Comparison of ENCODE assay signal across 20 cellular contexts in genomic region chr3:141229132-141229531, GRCh38. TPM values are rescaled to one million over a fixed set of nuclear protein-coding genes. Genes with fewer than 3 reads are reported as not detected.
DNase-seq lines count a peak whose midpoint lies in the region; ATAC-seq, FAIRE-seq and TF ChIP-seq lines count a peak whose summit lies in the region.
"Had no signal": no experiment of that assay in that cellular context is flagged by ENCODE, and none has a peak within 500 bp of the region (broad histone marks: within the 10 kb centered on the region; RNA-seq: fewer than 3 reads in every experiment).

No MANE protein-coding gene starts in this region.

- CTCF ChIA-PET in K562 (lab: Yijun Ruan, JAX; ENCODE audit: low intra/inter-chr PET ratio) = no interaction called here
- CTCF ChIA-PET in activated CD4-positive, alpha-beta memory T cell treated with anti-CD3 and anti-CD28 coated beads for 36 hours (lab: Charles Lee) = no interaction called here

- H3K4me2 ChIP-seq in BLaER1 treated with 17β-estradiol and CSF1 and Interleukin-3, amounts not matched to agents 10 nM and 100 nM = peak overlapping the region in 8 of 11 experiments; percentile 7 to 97 (median 94); a peak in 10 of 22 replicates
- no peak overlapping the region for H3K4me2 ChIP-seq in K562 (ENCODE audit: insufficient read depth, low read length)

- no peaks in the 10 kb centered on the region for H3K9me1 ChIP-seq in K562 (ENCODE audit: control insufficient read depth, insufficient read depth, low read length)

- no peaks in the 10 kb centered on the region for H3K27me3 Mint-ChIP-seq in activated CD4-positive, alpha-beta memory T cell treated with anti-CD3 and anti-CD28 coated beads for 36 hours

- 0 out of 2 replicates have a peak overlapping the region, but pooled peaks have one; percentile 6 for H2AFZ ChIP-seq in K562 (ENCODE audit: low read depth, low read length)

- ATAC-seq in K562 (no peak), GM18868 (IDR thresholded peaks at IDR 0.05; ENCODE audit: unreplicated experiment) (no peak)
- ATAC-seq: activated CD4-positive, CD25-positive, alpha-beta regulatory T cell treated with anti-CD3 and anti-CD28 coated beads, Interleukin-2, amount 50 U/mL, for 24 hours; heart left ventricle; upper lobe of right lung had no signal

- POLR2A ChIA-PET in K562 (lab: Yijun Ruan, JAX) = interaction anchor here (0.9 to 1.4 kb wide), 2 partner anchors 12 to 258 kb away, joined by 3 to 5 read pairs; no protein-coding TSS in a partner anchor
- POLR2A ChIA-PET in activated CD4-positive, alpha-beta memory T cell treated with anti-CD3 and anti-CD28 coated beads for 36 hours (lab: Charles Lee) = no interaction called here

- H3K4me3 ChIP-seq in BLaER1 treated with 17β-estradiol and CSF1 and Interleukin-3, amounts not matched to agents 10 nM and 100 nM = no peak overlapping the region
- no peak overlapping the region for H3K4me3 ChIP-seq in K562
- H3K4me3 ChIP-seq: esophagus squamous epithelium, heart left ventricle, upper lobe of right lung had no signal

- H3K27ac Mint-ChIP-seq in activated CD4-positive, alpha-beta memory T cell treated with anti-CD3 and anti-CD28 coated beads for 36 hours = no peak overlapping the region
- H3K27ac Mint-ChIP-seq: H9 had no signal

- no peaks in the 10 kb centered on the region for H3K36me3 ChIP-seq in BLaER1 treated with 17β-estradiol and CSF1 and Interleukin-3, amounts not matched to agents 10 nM and 100 nM
- no peaks in the 10 kb centered on the region for H3K36me3 ChIP-seq in K562 (ENCODE audit: control insufficient read depth, insufficient read depth, low read length)
- H3K36me3 ChIP-seq: esophagus squamous epithelium, heart left ventricle, upper lobe of right lung had no signal

- peaks cover 0 to 18% (median 10%) of the 10 kb centered on the region in 11 experiments; a peak in 17 of 22 replicates for H3K9me3 ChIP-seq in BLaER1 treated with 17β-estradiol and CSF1 and Interleukin-3, amounts not matched to agents 10 nM and 100 nM (replicated peaks in 1 of 11)
- no peaks in the 10 kb centered on the region for H3K9me3 ChIP-seq in K562 (replicated peaks; ENCODE audit: control insufficient read depth, insufficient read depth, low read depth, low read length)
- H3K9me3 ChIP-seq: esophagus squamous epithelium, upper lobe of right lung had no signal

- TF ChIP-seq CTCF in K562 (IDR thresholded peaks at IDR 0.05 in 2 of 3, conservative IDR thresholded peaks at IDR 0.05 in 1 of 3; ENCODE audit: insufficient read depth in 2 of 3, low read depth in 1 of 3, low read length in 3 of 3) = no peak

- no peak overlapping the region for H3K4me3 Mint-ChIP-seq in activated CD4-positive, alpha-beta memory T cell treated with anti-CD3 and anti-CD28 coated beads for 36 hours
- H3K4me3 Mint-ChIP-seq: activated naive CD8-positive, alpha-beta T cell treated with anti-CD3 and anti-CD28 coated beads, Interleukin-2, amount 10 ng/mL, durations not matched to agents 7 days and 5 days had no signal

- WGBS in K562 (ENCODE audit: insufficient coverage, low coverage, missing lambda C conversion rate) = 5% methylated on average over 3 of the region's 3 CpGs

- no peaks in the 10 kb centered on the region; a peak in 2 of 22 replicates for H4K20me1 ChIP-seq in BLaER1 treated with 17β-estradiol and CSF1 and Interleukin-3, amounts not matched to agents 10 nM and 100 nM
- peaks cover 1% of the 10 kb centered on the region; the same call in 1 of the 2 replicates for H4K20me1 ChIP-seq in K562 (replicated peaks; ENCODE audit: control insufficient read depth, insufficient read depth, low read length)

- no peak overlapping the region for H3K27ac ChIP-seq in BLaER1 treated with 17β-estradiol and CSF1 and Interleukin-3, amounts not matched to agents 10 nM and 100 nM
- no peak overlapping the region for H3K27ac ChIP-seq in K562 (ENCODE audit: extremely low read depth, low read depth, low read length)
- H3K27ac ChIP-seq: esophagus squamous epithelium, heart left ventricle, upper lobe of right lung had no signal

- peaks cover 0 to 12% (median 9%) of the 10 kb centered on the region in 11 experiments; a peak in 12 of 22 replicates for H3K27me3 ChIP-seq in BLaER1 treated with 17β-estradiol and CSF1 and Interleukin-3, amounts not matched to agents 10 nM and 100 nM
- H3K27me3 ChIP-seq in K562 (ENCODE audit: control insufficient read depth in 2 of 2, insufficient read depth in 2 of 2, low read length in 2 of 2) = peaks cover 11 to 26% of the 10 kb centered on the region in 2 experiments; a peak in 4 of 5 replicates
- H3K27me3 ChIP-seq: esophagus squamous epithelium, heart left ventricle, upper lobe of right lung had no signal

- intact Hi-C loops in K562 (cut with micrococcal nuclease) = no loop called here
- intact Hi-C loops in activated CD4-positive, alpha-beta memory T cell treated with anti-CD3 and anti-CD28 coated beads for 36 hours (cut with micrococcal nuclease) = no loop called here

- TF ChIP-seq RAD21 in K562 (CRISPR knock-in tag; conservative IDR thresholded peaks at IDR 0.05 in 1 of 2, IDR thresholded peaks at IDR 0.05 in 1 of 2) = no peak

- H3K9me3 Mint-ChIP-seq in activated CD4-positive, alpha-beta memory T cell treated with anti-CD3 and anti-CD28 coated beads for 36 hours = no peaks in the 10 kb centered on the region

- no peaks in the 10 kb centered on the region for H3K36me3 Mint-ChIP-seq in activated CD4-positive, alpha-beta memory T cell treated with anti-CD3 and anti-CD28 coated beads for 36 hours

- H3K4me1 ChIP-seq in BLaER1 treated with 17β-estradiol and CSF1 and Interleukin-3, amounts not matched to agents 10 nM and 100 nM = peaks cover 20 to 56% (median 44%) of the 10 kb centered on the region in 10 experiments
- H3K4me1 ChIP-seq in K562 (replicated peaks in 1 of 2; ENCODE audit: control insufficient read depth in 2 of 2, insufficient read depth in 2 of 2, low read length in 2 of 2) = peaks cover 7 to 21% of the 10 kb centered on the region in 2 experiments

- H3K79me2 ChIP-seq in K562 (ENCODE audit: control insufficient read depth, insufficient read depth, low read length) = no peaks in the 10 kb centered on the region

- TF ChIP-seq POLR2A in K562 (conservative IDR thresholded peaks at IDR 0.05) = no peak

- FAIRE-seq in K562 (lab: Jason Lieb, UNC) = no peak
- FAIRE-seq: HTR-8/SVneo had no signal

- H3K4me1 Mint-ChIP-seq in activated CD4-positive, alpha-beta memory T cell treated with anti-CD3 and anti-CD28 coated beads for 36 hours (ENCODE audit: low read depth) = peaks cover 22% of the 10 kb centered on the region

- BruUV-seq in K562 (replicated peaks; lab: Mats Ljungman, UMichigan) = no TSS peak

- DNase-seq in DMS53 (lab: John Stamatoyannopoulos, UW) (peak; percentile 59), DMS53 treated with DMSO at 0.1 percent for 48 hours (lab: John Stamatoyannopoulos, UW; ENCODE audit: unreplicated experiment) (no peak), NCI-H146 treated with DMSO at 0.1 percent for 48 hours (lab: John Stamatoyannopoulos, UW; ENCODE audit: unreplicated experiment) (peak; percentile 71), K562 (ENCODE audit: extremely low read depth in 1 of 4, low spot score in 3 of 4) (no peak), foreskin melanocyte (no peak)
- DNase-seq in activated CD4-positive, alpha-beta memory T cell treated with anti-CD3 and anti-CD28 coated beads for 36 hours = no peak
- DNase-seq: activated CD8-positive, alpha-beta memory T cell treated with anti-CD3 and anti-CD28 coated beads, Interleukin-2, amount 50 U/mL, for 48 hours; activated naive CD8-positive, alpha-beta T cell treated with anti-CD3 and anti-CD28 coated beads, Interleukin-2, amount 10 ng/mL, durations not matched to agents 7 days and 5 days; esophagus squamous epithelium; H9; heart left ventricle; islet precursor cell; MV-4-11; NCI-H526; nucleus accumbens; upper lobe of right lung had no signal

- in situ Hi-C loops in K562 (cut with MboI) = no loop called here

- no peak overlapping the region for H3K9ac ChIP-seq in BLaER1 treated with 17β-estradiol and CSF1 and Interleukin-3, amounts not matched to agents 10 nM and 100 nM
- H3K9ac ChIP-seq in K562 (ENCODE audit: insufficient read depth in 1 of 2, low read depth in 2 of 2, low read length in 2 of 2) = no peak overlapping the region

- TF ChIP-seq EP300 in K562 (IDR thresholded peaks at IDR 0.05; ENCODE audit: low read length) = no peak

RNA-seq across cellular contexts. Expression of gene PXYLP1, which starts 2.5 kb away (rescaled TPM):
- total RNA-seq in K562 (2011; cell fraction: chromatin; rRNA removed; ENCODE audit: low replicate concordance) = 2.6 and 4.2 TPM in 2 replicates
- total RNA-seq in K562 (2011; cell fraction: nucleolus; rRNA removed) = 1.2 and 2.4 TPM in 2 replicates
- total RNA-seq in K562 (2011; cell fraction: nucleoplasm; rRNA removed) = 3.6 and 3.7 TPM in 2 replicates
- 0.98 and 1.1 TPM in 2 replicates for total RNA-seq in K562 (2014; rRNA removed)
- 1.5 and 1.6 TPM in 2 replicates for total RNA-seq in K562 (2014; rRNA removed; fragmentation: Illumina TruSeq; extraction: Trizol)
- total RNA-seq in K562 (2015; rRNA removed; fragmentation: Illumina TruSeq; extraction: Trizol) = 0.98 and 1.0 TPM in 2 replicates
- total RNA-seq in K562 (2021) = 1.3 and 1.7 TPM in 2 replicates
- polyA plus RNA-seq in K562 (2011; rRNA removed) = 1.6 and 2.7 TPM in 2 replicates
- polyA plus RNA-seq in K562 (2011; cell fraction: cytosol; rRNA removed) = 1.1 and 2.9 TPM in 2 replicates
- polyA plus RNA-seq in K562 (2011; cell fraction: nucleus; rRNA removed) = 2.8 and 5.7 TPM in 2 replicates
- 1.7 and 2.0 TPM in 2 replicates for polyA plus RNA-seq in K562 (2012)
- 1.3 and 1.9 TPM in 2 replicates for polyA plus RNA-seq in K562 (2014; fragmentation: Illumina TruSeq; extraction: Trizol)
- 1 to 10 TPM in 1 of 2 experiments, under 1 TPM in 1; 0.80 to 1.1 TPM for polyA plus RNA-seq in K562 (2014; fragmentation: Nextera tagmentation; extraction: Ambion mirVana)
- polyA plus RNA-seq in K562 (2014; rRNA removed) = 1.5 and 2.9 TPM in 2 replicates
- 1.3 and 5.2 TPM in 2 replicates for polyA minus RNA-seq in K562 (2011; rRNA and poly(A)+ RNA removed)
- 1.2 and 1.3 TPM in 2 replicates for polyA minus RNA-seq in K562 (2011; cell fraction: cytosol; rRNA and poly(A)+ RNA removed)
- 2.0 and 2.3 TPM in 2 replicates for polyA minus RNA-seq in K562 (2011; cell fraction: nucleus; rRNA and poly(A)+ RNA removed)
- total RNA-seq in activated CD4-positive, alpha-beta memory T cell treated with anti-CD3 and anti-CD28 coated beads for 36 hours = 10 to 100 TPM in 1 of 2 experiments, 1 to 10 TPM in 1; 9.0 to 11.6 TPM

Comparison
In these comparisons a context has a peak if more than half of its experiments do, and no peak if none do; other contexts are left out.
1. DNase-seq: peak in DMS53 (single experiment) and NCI-H146 treated with DMSO at 0.1 percent for 48 hours (single experiment); none in DMS53 treated with DMSO at 0.1 percent for 48 hours (single experiment), K562 (0 of 4), activated CD4-positive, alpha-beta memory T cell treated with anti-CD3 and anti-CD28 coated beads for 36 hours (single experiment) and foreskin melanocyte (single experiment).